In the genomic region with DNA sequence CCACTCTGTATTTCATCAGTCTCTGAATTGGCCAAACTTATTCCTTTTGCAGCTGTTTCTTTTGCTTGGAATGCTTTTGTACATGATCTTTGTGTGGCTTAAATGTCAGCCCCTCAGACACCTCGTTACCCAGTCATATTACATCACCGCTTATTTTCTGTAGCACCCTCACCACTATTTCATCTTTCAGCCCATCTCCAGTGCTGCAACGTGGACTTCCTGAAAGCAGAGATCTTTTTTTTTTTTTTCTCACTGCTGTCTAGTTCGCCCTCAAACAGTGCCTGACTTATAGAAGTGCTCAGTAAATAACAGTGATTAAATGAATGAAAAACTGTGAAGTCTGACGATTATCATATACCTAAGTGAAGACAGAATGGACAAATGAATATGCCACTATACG, we compare ENCODE assay signal across 7 cellular contexts. TPM values are rescaled to one million over a fixed set of nuclear protein-coding genes. Genes with fewer than 3 reads are reported as not detected.
DNase-seq lines count a peak whose midpoint lies in the region; ATAC-seq and TF ChIP-seq lines count a peak whose summit lies in the region.

No MANE protein-coding gene starts in this region.

- H3K9ac ChIP-seq in fibroblast of lung (ENCODE audit: insufficient read depth, low read length) = peak overlapping the region; percentile 94

- H3K9me3 ChIP-seq in HAP-1 (no peaks in the 10 kb centered on the region), SJSA1 (replicated peaks) (no peaks in the 10 kb centered on the region), fibroblast of lung (ENCODE audit: control insufficient read depth, insufficient read depth, low read depth, low read length) (no peaks in the 10 kb centered on the region)

- H3K79me2 ChIP-seq in fibroblast of lung (ENCODE audit: control insufficient read depth, insufficient read depth, low read length) = peaks cover 40% of the 10 kb centered on the region

- no peak for ATAC-seq in HG02938 (IDR thresholded peaks at IDR 0.05; ENCODE audit: unreplicated experiment)
- ATAC-seq in HG02852 (IDR thresholded peaks at IDR 0.05; ENCODE audit: unreplicated experiment) = no peak

- H4K20me1 ChIP-seq in fibroblast of lung (ENCODE audit: control insufficient read depth, extremely low read depth, insufficient read depth, low read length) = no peaks in the 10 kb centered on the region

- H3K27me3 ChIP-seq in HAP-1 (ENCODE audit: low read depth) (no peaks in the 10 kb centered on the region), SJSA1 (replicated peaks) (no peaks in the 10 kb centered on the region), fibroblast of lung (ENCODE audit: control insufficient read depth, insufficient read depth, low read length) (no peaks in the 10 kb centered on the region)

- H3K4me3 ChIP-seq in HAP-1 (peak overlapping the region; percentile 95), SJSA1 (peak overlapping the region; percentile 78), fibroblast of lung (replicated peaks in 1 of 4; ENCODE audit: control extremely low read depth in 1 of 4, insufficient read depth in 1 of 4, low read depth in 3 of 4, low read length in 4 of 4) (peak overlapping the region; percentile 66 to 95 (median 80)), skeletal muscle cell (ENCODE audit: low read depth, low read length) (peak overlapping the region; percentile 85)

- H3K27ac ChIP-seq in SJSA1 (peak overlapping the region; percentile 70), fibroblast of lung (ENCODE audit: insufficient read depth, low read length) (peak overlapping the region; percentile 81)

- in situ Hi-C loops in HAP-1 (cut with MboI; ENCODE audit: low sequenced_read_pairs) = no loop called here

- H3K4me1 ChIP-seq in HAP-1 (peaks cover 10% of the 10 kb centered on the region), SJSA1 (replicated peaks) (peaks cover 26% of the 10 kb centered on the region), fibroblast of lung (ENCODE audit: control insufficient read depth, extremely low read depth, insufficient read depth, low read length) (no peaks in the 10 kb centered on the region)

- H2AFZ ChIP-seq in fibroblast of lung (ENCODE audit: low read length) = no peak overlapping the region

- H3K36me3 ChIP-seq in HAP-1 (replicated peaks) = peaks cover 18% of the 10 kb centered on the region
- peaks cover 57% of the 10 kb centered on the region for H3K36me3 ChIP-seq in SJSA1
- peaks cover 5% of the 10 kb centered on the region for H3K36me3 ChIP-seq in fibroblast of lung (ENCODE audit: control insufficient read depth, insufficient read depth, low read length)

- TF ChIP-seq CTCF in fibroblast of lung (conservative IDR thresholded peaks at IDR 0.05 in 1 of 2, IDR thresholded peaks at IDR 0.05 in 1 of 2; ENCODE audit: low read depth in 1 of 2, low read length in 2 of 2) = no peak

- peak overlapping the region; percentile 89 for H3K4me2 ChIP-seq in fibroblast of lung (ENCODE audit: extremely low read depth, insufficient read depth, low read length)

- DNase-seq in HAP-1 (ENCODE audit: low spot score in 2 of 2) = peak in 1 of 2 experiments; percentile 25
- peak in 1 of 2 experiments; percentile 43 for DNase-seq in SJSA1 (ENCODE audit: low read depth in 1 of 2, low spot score in 2 of 2)
- peak; percentile 57 to 62 for DNase-seq in fibroblast of lung (ENCODE audit: low read depth in 2 of 2)
- DNase-seq in skeletal muscle cell (ENCODE audit: low read depth) = no peak
- DNase-seq in activated CD4-positive, alpha-beta T cell treated with anti-CD3 and anti-CD28 coated beads for 4 hours = no peak

RNA-seq across cellular contexts. Expression of gene SRA1, which starts 0.8 kb away (rescaled TPM):
- 76.0 and 81.9 TPM in 2 replicates for total RNA-seq in SJSA1 (2014; rRNA removed; shearing (Covaris generic))
- 28.0 and 39.1 TPM in 2 replicates for total RNA-seq in fibroblast of lung
- 55.5 and 72.3 TPM in 2 replicates for polyA plus RNA-seq in fibroblast of lung
- 47.3 and 57.8 TPM in 2 replicates for polyA plus RNA-seq in fibroblast of lung (2012)
- 13.7 and 25.4 TPM in 2 replicates for polyA minus RNA-seq in fibroblast of lung (ENCODE audit: low replicate concordance)

RNA-seq across cellular contexts. Expression of gene APBB3, which starts 8.0 kb away (rescaled TPM):
- 12.0 and 16.2 TPM in 2 replicates for total RNA-seq in SJSA1 (2014; rRNA removed; shearing (Covaris generic))
- 18.0 and 19.8 TPM in 2 replicates for total RNA-seq in fibroblast of lung
- 8.7 and 11.7 TPM in 2 replicates for polyA plus RNA-seq in fibroblast of lung
- 6.0 and 8.6 TPM in 2 replicates for polyA plus RNA-seq in fibroblast of lung (2012)
- 16.5 and 24.6 TPM in 2 replicates for polyA minus RNA-seq in fibroblast of lung (ENCODE audit: low replicate concordance)

RNA-seq across cellular contexts. Expression of gene SLC35A4, which starts 8.2 kb away (rescaled TPM):
- total RNA-seq in SJSA1 (2014; rRNA removed; shearing (Covaris generic)) = 56.7 and 65.8 TPM in 2 replicates
- 9.0 and 21.5 TPM in 2 replicates for total RNA-seq in fibroblast of lung
- polyA plus RNA-seq in fibroblast of lung = 79.2 and 111 TPM in 2 replicates
- 60.6 and 73.2 TPM in 2 replicates for polyA plus RNA-seq in fibroblast of lung (2012)
- polyA minus RNA-seq in fibroblast of lung (ENCODE audit: low replicate concordance) = 323 and 347 TPM in 2 replicates

RNA-seq across cellular contexts. Expression of gene EIF4EBP3, which starts 9.0 kb away (rescaled TPM):
- total RNA-seq in SJSA1 (2014; rRNA removed; shearing (Covaris generic)) = 1.4 TPM in 1 of 2 replicates, not detected in the other
- 1.8 and 2.3 TPM in 2 replicates for total RNA-seq in fibroblast of lung
- 3.0 and 3.1 TPM in 2 replicates for polyA plus RNA-seq in fibroblast of lung
- 8.2 and 9.5 TPM in 2 replicates for polyA plus RNA-seq in fibroblast of lung (2012)
- 6.2 TPM in 1 of 2 replicates, not detected in the other for polyA minus RNA-seq in fibroblast of lung (ENCODE audit: low replicate concordance)

Comparison
In these comparisons a context has a peak if more than half of its experiments do, and no peak if none do; other contexts are left out.
1. DNase-seq: peak in fibroblast of lung (2 of 2); none in skeletal muscle cell (single experiment) and activated CD4-positive, alpha-beta T cell treated with anti-CD3 and anti-CD28 coated beads for 4 hours (0 of 2).
2. Peak in every context shown above with its lines, with median percentiles within 50 percentile points of each other: H3K4me3 ChIP-seq.